16 cellular contexts compared by ENCODE assay signal in genomic region chr11:130388607-130389205, GRCh38. TPM values are rescaled to one million over a fixed set of nuclear protein-coding genes. Genes with fewer than 3 reads are reported as not detected.
DNase-seq lines count a peak whose midpoint lies in the region; ATAC-seq and TF ChIP-seq lines count a peak whose summit lies in the region.
"Had no signal": no experiment of that assay in that cellular context is flagged by ENCODE, and none has a peak within 500 bp of the region (broad histone marks: within the 10 kb centered on the region; RNA-seq: fewer than 3 reads in every experiment).

No MANE protein-coding gene starts in this region.

- H3K4me3 ChIP-seq in rectal smooth muscle tissue (ENCODE audit: low read length) (no peak overlapping the region), lower leg skin (ENCODE audit: low read depth, poor library complexity, severe bottlenecking) (no peak overlapping the region)
- H3K4me3 ChIP-seq: A549, hepatocyte had no signal

- TF ChIP-seq CTCF in lower leg skin (IDR thresholded peaks at IDR 0.05), result no peak

- intact Hi-C loops in lower leg skin (cut with DNase I; ENCODE audit: low total_unique reads), result no loop called here

- no peaks in the 10 kb centered on the region for H3K36me3 ChIP-seq in rectal smooth muscle tissue (ENCODE audit: control insufficient read depth, insufficient read depth, low read length)
- H3K36me3 ChIP-seq: neutrophil, WERI-Rb-1 had no signal

- no peaks in the 10 kb centered on the region for H3K27me3 ChIP-seq in rectal smooth muscle tissue (ENCODE audit: control insufficient read depth, insufficient read depth, low read length)

- peaks cover 22% of the 10 kb centered on the region for H3K4me1 ChIP-seq in rectal smooth muscle tissue (ENCODE audit: control insufficient read depth, insufficient read depth, low read length)

- no peak for TF ChIP-seq POLR2A in lower leg skin (IDR thresholded peaks at IDR 0.05)

- H3K27ac ChIP-seq in rectal smooth muscle tissue (ENCODE audit: low read depth, low read length), result peak overlapping the region; percentile 72
- H3K27ac ChIP-seq: A549, hepatocyte, neutrophil, WERI-Rb-1 had no signal

- no peak overlapping the region for H3K9ac ChIP-seq in rectal smooth muscle tissue (ENCODE audit: low read length)

- WGBS in lower leg skin, 2 donors, result 77 to 82% methylated on average over 11 of the region's 11 CpGs

- DNase-seq in activated T-cell treated with anti-CD3 and anti-CD28 coated beads for 4 hours (peak; percentile 3), SW480 (ENCODE audit: low spot score) (peak; percentile 80), lower leg skin (ENCODE audit: low spot score in 2 of 2) (no peak), amniotic stem cell (lab: John Stamatoyannopoulos, UW) (no peak)
- no peak for DNase-seq in activated T-cell treated with anti-CD3 and anti-CD28 coated beads, Interleukin-2, amount 50 U/mL, for 1 hour
- peak; percentile 8 for DNase-seq in central memory CD4-positive, alpha-beta T cell
- DNase-seq: erythroblast, HFFc6, NCI-H2171, trophoblast cell, WERI-Rb-1 had no signal

- no peak for ATAC-seq in HG03108 (IDR thresholded peaks at IDR 0.05; ENCODE audit: unreplicated experiment)

RNA-seq across cellular contexts. Expression of gene ADAMTS8, which starts 39.7 kb away (rescaled TPM):
- total RNA-seq in lower leg skin, result 1 to 10 TPM in 1 of 4 donors, under 1 TPM in 2, not detected in 1; 0.15 to 1.4 (median 0.81) TPM
- total RNA-seq: HFFc6 had no signal

RNA-seq across cellular contexts. Expression of gene ADAMTS15, which starts 59.7 kb away (rescaled TPM):
- total RNA-seq in lower leg skin, result 10 to 100 TPM in 1 of 4 donors, 1 to 10 TPM in 3; 2.5 to 11.1 (median 5.1) TPM

Comparison
In these comparisons a context has a peak if more than half of its experiments do, and no peak if none do; other contexts are left out.
1. DNase-seq: peak in activated T-cell treated with anti-CD3 and anti-CD28 coated beads for 4 hours (single experiment), SW480 (single experiment) and central memory CD4-positive, alpha-beta T cell (single experiment); none in activated T-cell treated with anti-CD3 and anti-CD28 coated beads, Interleukin-2, amount 50 U/mL, for 1 hour (single experiment), lower leg skin (0 of 2) and amniotic stem cell (single experiment).